Comparison of ENCODE assay signal across 21 cellular contexts in the genomic region with DNA sequence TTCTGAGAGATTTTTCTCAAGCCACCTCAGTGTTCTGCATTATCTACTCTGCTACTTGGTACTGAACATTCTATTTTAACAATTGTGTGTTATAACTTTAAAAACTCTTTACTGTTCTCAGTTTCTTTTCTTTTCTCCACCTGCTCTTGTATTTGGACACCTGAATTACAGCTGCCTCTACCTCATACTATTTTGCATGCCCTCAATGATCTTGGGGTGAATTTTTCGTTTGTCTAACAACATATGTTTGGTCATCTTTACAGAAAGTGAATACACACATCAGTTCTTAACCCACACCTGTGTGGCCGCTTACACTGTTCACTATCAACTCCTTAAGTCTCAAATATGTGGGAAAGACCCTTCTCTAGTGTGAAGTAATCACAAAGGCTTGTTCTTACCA. TPM values are rescaled to one million over a fixed set of nuclear protein-coding genes. Genes with fewer than 3 reads are reported as not detected.
DNase-seq lines count a peak whose midpoint lies in the region; ATAC-seq lines count a peak whose summit lies in the region.
"Had no signal": no experiment of that assay in that cellular context is flagged by ENCODE, and none has a peak within 500 bp of the region (broad histone marks: within the 10 kb centered on the region; RNA-seq: fewer than 3 reads in every experiment).

No MANE protein-coding gene starts in this region.

- H3K27me3 Mint-ChIP-seq in T-helper 17 cell = no peaks in the 10 kb centered on the region
- H3K27me3 Mint-ChIP-seq in stimulated activated naive B cell treated with anti-CD40 and anti-IgM and Interleukin-4, amounts not matched to agents 10 μg/mL and 1 μg/mL and 100 μg/mL, for 72 hours = no peaks in the 10 kb centered on the region

- H3K4me3 ChIP-seq in H7 (ENCODE audit: insufficient read depth, low read depth, low read length) = no peak overlapping the region
- H3K4me3 ChIP-seq: left lung, ovary, right lobe of liver, stomach, uterus had no signal

- no peaks in the 10 kb centered on the region for H3K9me3 Mint-ChIP-seq in stimulated activated naive B cell treated with anti-CD40 and anti-IgM and Interleukin-4, amounts not matched to agents 10 μg/mL and 1 μg/mL and 100 μg/mL, for 72 hours

- H3K27me3 ChIP-seq in H7 (ENCODE audit: control insufficient read depth, insufficient read depth, low read length) = no peaks in the 10 kb centered on the region
- H3K27me3 ChIP-seq: left lung, ovary, right lobe of liver, stomach, uterus had no signal

- H3K36me3 Mint-ChIP-seq in T-helper 17 cell (ENCODE audit: low read depth) = no peaks in the 10 kb centered on the region
- peaks cover 6 to 9% of the 10 kb centered on the region in 2 donors for H3K36me3 Mint-ChIP-seq in stimulated activated naive B cell treated with anti-CD40 and anti-IgM and Interleukin-4, amounts not matched to agents 10 μg/mL and 1 μg/mL and 100 μg/mL, for 72 hours

- H3K4me1 Mint-ChIP-seq in T-helper 17 cell = peaks cover 28% of the 10 kb centered on the region
- H3K4me1 Mint-ChIP-seq in stimulated activated naive B cell treated with anti-CD40 and anti-IgM and Interleukin-4, amounts not matched to agents 10 μg/mL and 1 μg/mL and 100 μg/mL, for 72 hours = peaks cover 17 to 39% of the 10 kb centered on the region in 2 donors

- peak overlapping the region; percentile 7 for H3K4me3 Mint-ChIP-seq in T-helper 17 cell
- no peak overlapping the region for H3K4me3 Mint-ChIP-seq in stimulated activated naive B cell treated with anti-CD40 and anti-IgM and Interleukin-4, amounts not matched to agents 10 μg/mL and 1 μg/mL and 100 μg/mL, for 72 hours

- DNase-seq in T-helper 17 cell (no peak), H7 (no peak), cerebellar nuclear complex (lab: John Stamatoyannopoulos, UW) (no peak)
- DNase-seq in stimulated activated naive B cell treated with anti-CD40 and anti-IgM and Interleukin-4, amounts not matched to agents 10 μg/mL and 1 μg/mL and 100 μg/mL, for 72 hours = no peak
- DNase-seq: activated CD4-positive, alpha-beta T cell treated with anti-CD3 and anti-CD28 coated beads for 4 hours; activated naive CD4-positive, alpha-beta T cell; amygdala; central memory CD4-positive, alpha-beta T cell; effector memory CD4-positive, alpha-beta T cell; glutamatergic neuron; left lung; NCI-H1694; NCI-H345; NK-92 treated with Interleukin-12 subunit alpha and Interleukin-12 subunit beta, amount 100 ng/mL, for 24 hours; ovary; right lobe of liver; stomach; uterus had no signal

- no peaks in the 10 kb centered on the region for H3K36me3 ChIP-seq in H7 (replicated peaks; ENCODE audit: control insufficient read depth, insufficient read depth, low read length)
- H3K36me3 ChIP-seq: left lung, ovary, right lobe of liver, stomach, uterus had no signal

- ATAC-seq in GM18867 (IDR thresholded peaks at IDR 0.05; ENCODE audit: unreplicated experiment) = peak; percentile 73
- peak; percentile 47 for ATAC-seq in HG02759 (IDR thresholded peaks at IDR 0.05; ENCODE audit: unreplicated experiment)
- no peak for ATAC-seq in T-helper 17 cell
- no peak for ATAC-seq in stimulated activated naive B cell treated with anti-CD40 and anti-IgM and Interleukin-4, amounts not matched to agents 10 μg/mL and 1 μg/mL and 100 μg/mL, for 72 hours (replicated peaks)
- no peak for ATAC-seq in HG02610 (IDR thresholded peaks at IDR 0.05; ENCODE audit: unreplicated experiment)
- ATAC-seq: left lung had no signal

- no peaks in the 10 kb centered on the region for H3K9me3 ChIP-seq in T-helper 17 cell (ENCODE audit: control insufficient read depth, low read length, poor library complexity, severe bottlenecking)
- H3K9me3 ChIP-seq: left lung, ovary, right lobe of liver, stomach, uterus had no signal

- H3K27ac Mint-ChIP-seq in T-helper 17 cell = peak overlapping the region; percentile 75
- peak overlapping the region; percentile 27 for H3K27ac Mint-ChIP-seq in stimulated activated naive B cell treated with anti-CD40 and anti-IgM and Interleukin-4, amounts not matched to agents 10 μg/mL and 1 μg/mL and 100 μg/mL, for 72 hours

RNA-seq across cellular contexts. Expression of gene PTPN2, which starts 16.3 kb away (rescaled TPM):
- 10 to 100 TPM; 72.8 to 74.8 TPM for total RNA-seq in T-helper 17 cell
- total RNA-seq in H7 (2014; rRNA removed; shearing (Covaris generic)) = 46.9 and 57.9 TPM in 2 replicates

Comparison
In these comparisons a context has a peak if more than half of its experiments do, and no peak if none do; other contexts are left out.
1. ATAC-seq: peak in GM18867 (single experiment) and HG02759 (single experiment); none in T-helper 17 cell (single experiment), stimulated activated naive B cell treated with anti-CD40 and anti-IgM and Interleukin-4, amounts not matched to agents 10 μg/mL and 1 μg/mL and 100 μg/mL, for 72 hours (0 of 2) and HG02610 (single experiment).